In the genomic region with DNA sequence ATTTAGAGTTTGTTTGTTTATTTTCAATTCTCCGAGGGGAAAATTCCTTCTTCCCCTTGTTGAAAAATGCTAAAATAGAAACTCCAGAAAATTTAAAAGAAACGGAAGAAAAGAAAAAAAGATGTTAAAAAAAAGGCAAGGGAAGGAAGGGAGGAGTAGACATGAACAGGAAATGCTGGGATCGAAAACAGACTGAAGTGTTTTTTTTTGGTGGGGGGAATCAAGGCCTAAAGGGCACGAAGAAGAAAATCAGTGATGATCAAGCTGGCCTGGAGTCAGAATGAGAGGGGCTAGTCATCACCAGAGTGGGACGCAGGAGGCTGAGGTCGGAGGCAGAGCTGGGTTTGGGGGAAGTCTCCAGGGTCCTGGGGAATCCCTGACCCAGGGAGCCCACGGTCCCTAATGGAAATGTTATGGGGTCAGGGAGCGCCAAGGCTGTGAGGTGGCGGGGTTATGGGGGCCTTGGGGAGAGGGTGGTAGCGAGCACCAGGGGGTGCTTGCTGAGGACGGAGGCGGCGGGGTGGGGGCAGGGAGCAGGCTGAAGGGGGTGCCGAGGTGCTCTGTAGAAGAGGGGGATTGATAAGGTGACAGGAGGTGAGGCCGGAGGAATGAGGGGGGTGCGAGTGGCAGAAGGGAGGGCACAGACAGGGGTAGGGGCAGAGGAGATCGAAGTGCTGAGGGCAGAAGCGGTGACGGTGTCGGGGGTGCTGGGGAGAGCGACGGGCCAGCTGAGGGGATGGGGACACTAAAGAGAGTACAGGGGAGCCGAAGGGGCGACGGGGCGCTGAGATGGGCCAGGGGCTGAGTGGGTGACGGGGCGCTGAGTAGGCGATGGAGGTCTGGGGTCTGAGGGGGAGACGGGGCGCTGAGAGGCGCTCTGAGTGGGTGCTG, we compare ENCODE assay signal across 8 cellular contexts. TPM values are rescaled to one million over a fixed set of nuclear protein-coding genes. Genes with fewer than 3 reads are reported as not detected.
A peak's percentile ranks its signal among the peaks of the same experiment; 100 is the strongest.
DNase-seq lines count a peak whose midpoint lies in the region; ATAC-seq and TF ChIP-seq lines count a peak whose summit lies in the region.

No MANE protein-coding gene starts in this region.

- peak overlapping the region; percentile 99; the same call in 1 of the 2 replicates for H3K9ac ChIP-seq in iPS-20b (ENCODE audit: low read depth, low read length)

- H3K4me1 ChIP-seq in SJCRH30 = peaks cover 33% of the 10 kb centered on the region
- H3K4me1 ChIP-seq in ascending aorta = peaks cover 21 to 26% of the 10 kb centered on the region in 2 donors
- no peaks in the 10 kb centered on the region; the same call in 1 of the 2 replicates for H3K4me1 ChIP-seq in iPS-20b (ENCODE audit: insufficient read depth, low read length)

- peak; percentile 41 for DNase-seq in GM10266 (ENCODE audit: extremely low spot score)
- peak; percentile 45 to 61 for DNase-seq in SJCRH30
- DNase-seq in ascending aorta (ENCODE audit: low spot score in 2 of 2) = peak in 1 of 2 donors; percentile 71
- peak; percentile 56 to 60 (median 58) for DNase-seq in stimulated activated CD4-positive, alpha-beta T cell treated with anti-CD3 and anti-CD28 coated beads, Interleukin-12 subunit alpha, Interleukin-12 subunit beta, amount 100 ng/mL, for 48 hours (ENCODE audit: low read depth in 2 of 3, low spot score in 1 of 3)
- no peak for DNase-seq in RPMI8226
- no peak for DNase-seq in NCI-H526 treated with DMSO at 0.1 percent for 48 hours (lab: John Stamatoyannopoulos, UW)

- H3K9me3 ChIP-seq in SJCRH30 (replicated peaks) = peaks cover 12% of the 10 kb centered on the region
- peaks cover 14 to 17% of the 10 kb centered on the region in 2 donors for H3K9me3 ChIP-seq in ascending aorta
- H3K9me3 ChIP-seq in iPS-20b (ENCODE audit: insufficient read depth, low read depth, low read length) = 0 out of 2 replicates have a peak, but pooled peaks cover 4% of the 10 kb centered on the region

- no peak for ATAC-seq in GM21723 (IDR thresholded peaks at IDR 0.05; ENCODE audit: unreplicated experiment)

- intact Hi-C loops in ascending aorta (cut with DNase I) = no loop called here

- H3K36me3 ChIP-seq in SJCRH30 (peaks cover 72% of the 10 kb centered on the region), ascending aorta (peaks cover 36 to 49% of the 10 kb centered on the region in 2 donors), iPS-20b (ENCODE audit: insufficient read depth, low read depth, low read length) (peaks cover 70% of the 10 kb centered on the region)

- H3K27ac ChIP-seq in SJCRH30 (peak overlapping the region; percentile 87; the same call in 1 of the 2 replicates), ascending aorta (peak overlapping the region; percentile 94 to 99), iPS-20b (ENCODE audit: low read length) (no peak overlapping the region)

- H3K4me3 ChIP-seq in SJCRH30 (peak overlapping the region; percentile 87), ascending aorta (peak overlapping the region; percentile 75 to 98), iPS-20b (ENCODE audit: low read length) (peak overlapping the region; percentile 95)

- H3K27me3 ChIP-seq in SJCRH30 (no peaks in the 10 kb centered on the region), ascending aorta (no peaks in the 10 kb centered on the region), iPS-20b (ENCODE audit: insufficient read depth, low read length) (no peaks in the 10 kb centered on the region)

- TF ChIP-seq CTCF in GM10266 (IDR thresholded peaks at IDR 0.05; ENCODE audit: control insufficient read depth, insufficient read depth, low read depth, missing control alignments) (no peak), ascending aorta (IDR thresholded peaks at IDR 0.05) (no peak)

RNA-seq across cellular contexts. Expression of gene ZNFX1, which starts 0.7 kb away (rescaled TPM):
- total RNA-seq in SJCRH30 (2014; rRNA removed; shearing (Covaris generic)) = 23.8 and 25.5 TPM in 2 replicates
- total RNA-seq in ascending aorta = 49.1 TPM

RNA-seq across cellular contexts. Expression of gene DDX27, which starts 57.9 kb away (rescaled TPM):
- 103 and 114 TPM in 2 replicates for total RNA-seq in SJCRH30 (2014; rRNA removed; shearing (Covaris generic))
- total RNA-seq in ascending aorta = 17.3 TPM

Comparison
In these comparisons a context has a peak if more than half of its experiments do, and no peak if none do; other contexts are left out.
1. DNase-seq: peak in GM10266 (single experiment), SJCRH30 (2 of 2) and stimulated activated CD4-positive, alpha-beta T cell treated with anti-CD3 and anti-CD28 coated beads, Interleukin-12 subunit alpha, Interleukin-12 subunit beta, amount 100 ng/mL, for 48 hours (3 of 3); none in RPMI8226 (single experiment) and NCI-H526 treated with DMSO at 0.1 percent for 48 hours (single experiment).
2. Peak in every context shown above with its lines, with median percentiles within 50 percentile points of each other: H3K4me3 ChIP-seq.